8 cellular contexts compared by ENCODE assay signal in genomic region chr3:52685285-52685704, GRCh38. TPM values are rescaled to one million over a fixed set of nuclear protein-coding genes. Genes with fewer than 3 reads are reported as not detected.
DNase-seq lines count a peak whose midpoint lies in the region; ATAC-seq and TF ChIP-seq lines count a peak whose summit lies in the region.

No MANE protein-coding gene starts in this region.

- DNase-seq in Ammon's horn (ENCODE audit: low spot score) (peak; percentile 78), GM19238 (ENCODE audit: insufficient read length, low spot score) (peak; percentile 87), NCI-H510A treated with DMSO at 0.1 percent for 48 hours (lab: John Stamatoyannopoulos, UW) (peak; percentile 63), dermis microvascular lymphatic vessel endothelial cell (ENCODE audit: low read depth in 2 of 2) (peak; percentile 47 to 81), lower leg skin (ENCODE audit: low spot score in 2 of 2) (peak; percentile 53 to 93)
- peak; percentile 77 for DNase-seq in activated CD4-positive, alpha-beta T cell treated with anti-CD3 and anti-CD28 coated beads, Interleukin-2, amount 10 ng/mL, durations not matched to agents 7 days and 5 days
- peak; percentile 73 to 83 for DNase-seq in stimulated activated CD4-positive, alpha-beta T cell treated with anti-CD3 and anti-CD28 coated beads, Interleukin-4, amount 100 ng/mL, for 48 hours (ENCODE audit: low read depth in 2 of 2)

- H3K27me3 Mint-ChIP-seq in activated CD4-positive, alpha-beta T cell treated with anti-CD3 and anti-CD28 coated beads, Interleukin-2, amount 10 ng/mL, durations not matched to agents 7 days and 5 days = no peaks in the 10 kb centered on the region

- H3K4me3 Mint-ChIP-seq in activated CD4-positive, alpha-beta T cell treated with anti-CD3 and anti-CD28 coated beads, Interleukin-2, amount 10 ng/mL, durations not matched to agents 7 days and 5 days = peak overlapping the region; percentile 90

- CTCF ChIA-PET in activated CD4-positive, alpha-beta T cell treated with anti-CD3 and anti-CD28 coated beads, Interleukin-2, amount 10 ng/mL, durations not matched to agents 7 days and 5 days (lab: Charles Lee) = interaction anchor here (1.2 kb wide), 1 partner anchor 16 kb away, joined by 3 read pairs; no protein-coding TSS in a partner anchor

- H3K36me3 Mint-ChIP-seq in activated CD4-positive, alpha-beta T cell treated with anti-CD3 and anti-CD28 coated beads, Interleukin-2, amount 10 ng/mL, durations not matched to agents 7 days and 5 days (ENCODE audit: low read depth) = peaks cover 61% of the 10 kb centered on the region

- peak; percentile 70 for ATAC-seq in HG03342 (IDR thresholded peaks at IDR 0.05; ENCODE audit: unreplicated experiment)

- H3K4me1 Mint-ChIP-seq in activated CD4-positive, alpha-beta T cell treated with anti-CD3 and anti-CD28 coated beads, Interleukin-2, amount 10 ng/mL, durations not matched to agents 7 days and 5 days = peaks cover 60% of the 10 kb centered on the region

- no peaks in the 10 kb centered on the region for H3K9me3 Mint-ChIP-seq in activated CD4-positive, alpha-beta T cell treated with anti-CD3 and anti-CD28 coated beads, Interleukin-2, amount 10 ng/mL, durations not matched to agents 7 days and 5 days

- H3K4me3 ChIP-seq in lower leg skin (ENCODE audit: low read depth, poor library complexity, severe bottlenecking) = peak overlapping the region; percentile 67

- no peak for TF ChIP-seq POLR2A in lower leg skin (IDR thresholded peaks at IDR 0.05)

- WGBS in lower leg skin, 2 donors = 0 to 1% methylated on average over 18 to 23 of the region's 41 CpGs

- intact Hi-C loops in lower leg skin (cut with DNase I; ENCODE audit: low total_unique reads) = loop anchor here (2.0 to 10.0 kb wide), 2 partner anchors 50 to 230 kb away; partner anchors contain the start of genes NISCH and TNNC1

- POLR2A ChIA-PET in activated CD4-positive, alpha-beta T cell treated with anti-CD3 and anti-CD28 coated beads, Interleukin-2, amount 10 ng/mL, durations not matched to agents 7 days and 5 days (lab: Charles Lee) = no interaction called here

- H3K27ac Mint-ChIP-seq in activated CD4-positive, alpha-beta T cell treated with anti-CD3 and anti-CD28 coated beads, Interleukin-2, amount 10 ng/mL, durations not matched to agents 7 days and 5 days = peak overlapping the region; percentile 93

- TF ChIP-seq CTCF in lower leg skin (IDR thresholded peaks at IDR 0.05) = no peak

RNA-seq across cellular contexts. Expression of gene PBRM1, which starts 0.4 kb away (rescaled TPM):
- 10 to 100 TPM; 88.9 to 97.7 TPM for total RNA-seq in activated CD4-positive, alpha-beta T cell treated with anti-CD3 and anti-CD28 coated beads, Interleukin-2, amount 10 ng/mL, durations not matched to agents 7 days and 5 days
- 51.9 and 61.6 TPM in 2 replicates for total RNA-seq in dermis microvascular lymphatic vessel endothelial cell
- 10 to 100 TPM; 51.6 to 78.7 (median 74.0) TPM for total RNA-seq in lower leg skin

RNA-seq across cellular contexts. Expression of gene GNL3, which starts 0.5 kb away (rescaled TPM):
- total RNA-seq in activated CD4-positive, alpha-beta T cell treated with anti-CD3 and anti-CD28 coated beads, Interleukin-2, amount 10 ng/mL, durations not matched to agents 7 days and 5 days = 10 to 100 TPM; 74.8 to 79.1 TPM
- total RNA-seq in dermis microvascular lymphatic vessel endothelial cell = 53.1 and 71.6 TPM in 2 replicates
- 100 to 1,000 TPM in 1 of 4 donors, 10 to 100 TPM in 3; 79.3 to 111 (median 86.4) TPM for total RNA-seq in lower leg skin

RNA-seq across cellular contexts. Expression of gene GLT8D1, which starts 20.3 kb away (rescaled TPM):
- total RNA-seq in activated CD4-positive, alpha-beta T cell treated with anti-CD3 and anti-CD28 coated beads, Interleukin-2, amount 10 ng/mL, durations not matched to agents 7 days and 5 days = 10 to 100 TPM; 43.0 to 47.2 TPM
- 37.4 and 44.6 TPM in 2 replicates for total RNA-seq in dermis microvascular lymphatic vessel endothelial cell
- total RNA-seq in lower leg skin = 10 to 100 TPM; 27.4 to 41.9 (median 35.9) TPM

RNA-seq across cellular contexts. Expression of gene SPCS1, which starts 20.6 kb away (rescaled TPM):
- 100 to 1,000 TPM in 1 of 2 experiments, 10 to 100 TPM in 1; 97.0 to 102 TPM for total RNA-seq in activated CD4-positive, alpha-beta T cell treated with anti-CD3 and anti-CD28 coated beads, Interleukin-2, amount 10 ng/mL, durations not matched to agents 7 days and 5 days
- total RNA-seq in dermis microvascular lymphatic vessel endothelial cell = 36.3 and 37.4 TPM in 2 replicates
- total RNA-seq in lower leg skin = 100 to 1,000 TPM in 2 of 4 donors, 10 to 100 TPM in 2; 80.4 to 134 (median 101) TPM

Comparison
In these comparisons a context has a peak if more than half of its experiments do, and no peak if none do; other contexts are left out.
1. Peak in every context shown above with its lines: DNase-seq, ATAC-seq and H3K4me3 ChIP-seq.